In the genomic region with DNA sequence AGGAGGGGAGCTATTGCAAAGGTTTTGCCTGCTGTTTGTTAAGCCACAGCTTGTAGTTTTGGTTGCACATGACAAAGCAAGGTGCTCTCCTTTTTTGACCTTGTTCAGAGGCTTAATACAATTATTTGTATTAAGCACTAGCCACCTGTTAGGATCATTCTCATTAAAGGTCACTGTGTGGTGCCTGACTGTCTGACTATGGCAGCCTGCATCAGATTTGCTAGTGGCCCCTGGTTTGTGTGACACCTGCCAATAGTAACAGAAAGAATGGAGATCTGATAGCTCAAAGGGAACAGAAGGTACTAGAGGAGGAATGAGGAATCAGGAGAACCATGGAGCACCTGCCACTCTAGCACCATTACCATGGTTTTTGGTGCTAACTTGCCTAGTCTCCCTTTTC, we compare ENCODE assay signal across 21 cellular contexts.
"Had no signal": no experiment of that assay in that cellular context is flagged by ENCODE, and none has a peak within 500 bp of the region (broad histone marks: within the 10 kb centered on the region; RNA-seq: fewer than 3 reads in every experiment).

No MANE protein-coding gene starts in this region.

- ATAC-seq: esophagus mucosa; heart right ventricle; naive thymus-derived CD8-positive, alpha-beta T cell; right lobe of liver; stimulated activated naive B cell treated with anti-CD40 and anti-IgM and Interleukin-4, amounts not matched to agents 10 μg/mL and 1 μg/mL and 100 μg/mL, for 72 hours; stimulated activated naive CD8-positive, alpha-beta T cell treated with anti-CD3 and anti-CD28 coated beads, Interleukin-15, amount 100 ng/mL, for 72 hours; upper lobe of right lung had no signal

- FAIRE-seq: endometrium, islet of Langerhans had no signal

- DNase-seq: effector memory CD4-positive, alpha-beta T cell; heart right ventricle; hypothalamus; kidney glomerular epithelial cell; mesendoderm; naive thymus-derived CD8-positive, alpha-beta T cell; right lobe of liver; spleen; stimulated activated CD4-positive, alpha-beta T cell treated with anti-CD3 and anti-CD28 coated beads, Interleukin-2, amount 100 ng/mL, for 24 hours; stimulated activated CD4-positive, alpha-beta T cell treated with anti-CD3 and anti-CD28 coated beads, Interleukin-4, amount 100 ng/mL, for 4 hours; stimulated activated naive B cell treated with anti-CD40 and anti-IgM and Interleukin-4, amounts not matched to agents 10 μg/mL and 1 μg/mL and 100 μg/mL, for 72 hours; stimulated activated naive CD8-positive, alpha-beta T cell treated with anti-CD3 and anti-CD28 coated beads, Interleukin-15, amount 100 ng/mL, for 72 hours; testis; upper lobe of right lung had no signal

- H3K36me3 ChIP-seq: gastrocnemius medialis, neutrophil, right lobe of liver, tibial nerve, upper lobe of right lung, vagina had no signal

- H3K4me1 ChIP-seq: heart right ventricle, right lobe of liver, spleen, testis, tibial nerve, upper lobe of right lung, vagina had no signal

- H3K27me3 ChIP-seq: gastrocnemius medialis, heart right ventricle, neutrophil, right lobe of liver, spleen, testis, tibial nerve, upper lobe of right lung, vagina had no signal

- H3K9me3 ChIP-seq: gastrocnemius medialis, heart right ventricle, neutrophil, right lobe of liver, spleen, testis, tibial nerve, upper lobe of right lung, vagina had no signal

- H3K27ac ChIP-seq: heart right ventricle, neutrophil, right lobe of liver, spleen, testis, tibial nerve, upper lobe of right lung, vagina had no signal

- H3K4me3 ChIP-seq: gastrocnemius medialis, heart right ventricle, right lobe of liver, spleen, testis, tibial nerve, upper lobe of right lung, vagina had no signal
